ENCODE assay signal across 8 cellular contexts in genomic region chr1:42379794-42380616, GRCh38. TPM values are rescaled to one million over a fixed set of nuclear protein-coding genes. Genes with fewer than 3 reads are reported as not detected.
DNase-seq lines count a peak whose midpoint lies in the region; ATAC-seq and TF ChIP-seq lines count a peak whose summit lies in the region.

No MANE protein-coding gene starts in this region.

- H3K36me3 ChIP-seq in right atrium auricular region (no peaks in the 10 kb centered on the region), psoas muscle (ENCODE audit: insufficient read depth in 1 of 2, low read depth in 1 of 2) (no peaks in the 10 kb centered on the region)

- H3K27ac ChIP-seq in right atrium auricular region (peak overlapping the region in 1 of 2 donors; percentile 21), psoas muscle (no peak overlapping the region)

- H3K27ac Mint-ChIP-seq in T-helper 1 cell treated with Interleukin-12 subunit alpha and Interleukin-12 subunit beta and Interleukin-4 antibody, amounts not matched to agents 30 μg/mL and 1 μg/mL, for 36 hours = no peak overlapping the region
- no peak overlapping the region for H3K27ac Mint-ChIP-seq in activated naive CD8-positive, alpha-beta T cell

- WGBS in psoas muscle, 3 donors = 1 to 2% (median 2%) methylated on average over 24 to 41 of the region's 41 CpGs

- no peaks in the 10 kb centered on the region for H3K9me3 Mint-ChIP-seq in T-helper 1 cell treated with Interleukin-12 subunit alpha and Interleukin-12 subunit beta and Interleukin-4 antibody, amounts not matched to agents 30 μg/mL and 1 μg/mL, for 36 hours
- H3K9me3 Mint-ChIP-seq in activated naive CD8-positive, alpha-beta T cell (ENCODE audit: low read depth) = no peaks in the 10 kb centered on the region

- H3K4me3 Mint-ChIP-seq in T-helper 1 cell treated with Interleukin-12 subunit alpha and Interleukin-12 subunit beta and Interleukin-4 antibody, amounts not matched to agents 30 μg/mL and 1 μg/mL, for 36 hours = peak overlapping the region; percentile 76
- H3K4me3 Mint-ChIP-seq in activated naive CD8-positive, alpha-beta T cell = peak overlapping the region; percentile 82

- H3K27me3 ChIP-seq in right atrium auricular region (no peaks in the 10 kb centered on the region), psoas muscle (ENCODE audit: insufficient read depth in 3 of 3, low read length in 2 of 3) (peaks cover 0 to 31% (median 6%) of the 10 kb centered on the region in 3 donors)

- peaks cover 10% of the 10 kb centered on the region for H3K4me1 Mint-ChIP-seq in T-helper 1 cell treated with Interleukin-12 subunit alpha and Interleukin-12 subunit beta and Interleukin-4 antibody, amounts not matched to agents 30 μg/mL and 1 μg/mL, for 36 hours (ENCODE audit: low read depth)
- peaks cover 4% of the 10 kb centered on the region for H3K4me1 Mint-ChIP-seq in activated naive CD8-positive, alpha-beta T cell (ENCODE audit: low read depth)

- peak overlapping the region; percentile 57 to 73 for H3K4me3 ChIP-seq in right atrium auricular region
- peak overlapping the region; percentile 71 for H3K4me3 ChIP-seq in psoas muscle

- no peaks in the 10 kb centered on the region for H3K9me3 ChIP-seq in right atrium auricular region
- H3K9me3 ChIP-seq in psoas muscle = no peaks in the 10 kb centered on the region

- intact Hi-C loops in psoas muscle (cut with DNase I) = loop anchor here in 1 of 2 donors (10.0 kb wide), 1 partner anchor 815 kb away; no protein-coding TSS in a partner anchor

- DNase-seq in T-helper 1 cell = no peak
- peak; percentile 38 for DNase-seq in LoVo (ENCODE audit: low spot score)
- DNase-seq in right atrium auricular region (ENCODE audit: low spot score) = no peak
- DNase-seq in psoas muscle = no peak
- no peak for DNase-seq in GOT3 (lab: John Stamatoyannopoulos, UW)

- H3K27me3 Mint-ChIP-seq in T-helper 1 cell treated with Interleukin-12 subunit alpha and Interleukin-12 subunit beta and Interleukin-4 antibody, amounts not matched to agents 30 μg/mL and 1 μg/mL, for 36 hours (ENCODE audit: low read depth) = peaks cover 32% of the 10 kb centered on the region
- peaks cover 30% of the 10 kb centered on the region for H3K27me3 Mint-ChIP-seq in activated naive CD8-positive, alpha-beta T cell

- H3K36me3 Mint-ChIP-seq in T-helper 1 cell treated with Interleukin-12 subunit alpha and Interleukin-12 subunit beta and Interleukin-4 antibody, amounts not matched to agents 30 μg/mL and 1 μg/mL, for 36 hours (ENCODE audit: low read depth) = peaks cover 1% of the 10 kb centered on the region
- no peaks in the 10 kb centered on the region for H3K36me3 Mint-ChIP-seq in activated naive CD8-positive, alpha-beta T cell

- TF ChIP-seq CTCF in right atrium auricular region (IDR thresholded peaks at IDR 0.05) (no peak), psoas muscle (IDR thresholded peaks at IDR 0.05) (no peak)

- H3K4me1 ChIP-seq in right atrium auricular region (peaks cover 0 to 12% of the 10 kb centered on the region in 2 donors), psoas muscle (no peaks in the 10 kb centered on the region)

- ATAC-seq in GM21825 (IDR thresholded peaks at IDR 0.05; ENCODE audit: unreplicated experiment) = peak; percentile 40
- ATAC-seq in psoas muscle = peak; percentile 39 to 79 (median 62)

RNA-seq across cellular contexts. Expression of gene RIMKLA, which starts 0.6 kb away (rescaled TPM):
- total RNA-seq in right atrium auricular region (1 to 10 TPM; 3.8 to 4.7 TPM), psoas muscle (1 to 10 TPM; 1.0 to 1.2 (median 1.1) TPM)
- under 1 TPM; 0.12 to 0.70 (median 0.30) TPM for polyA plus RNA-seq in psoas muscle

RNA-seq across cellular contexts. Expression of gene FOXJ3, which starts 45.0 kb away (rescaled TPM):
- 10 to 100 TPM; 36.7 to 38.6 TPM for total RNA-seq in right atrium auricular region
- 10 to 100 TPM; 47.9 to 53.1 (median 49.1) TPM for total RNA-seq in psoas muscle
- polyA plus RNA-seq in psoas muscle = 10 to 100 TPM; 15.1 to 40.5 (median 22.0) TPM
